ENCODE assay signal across 1 cellular context in the genomic region with DNA sequence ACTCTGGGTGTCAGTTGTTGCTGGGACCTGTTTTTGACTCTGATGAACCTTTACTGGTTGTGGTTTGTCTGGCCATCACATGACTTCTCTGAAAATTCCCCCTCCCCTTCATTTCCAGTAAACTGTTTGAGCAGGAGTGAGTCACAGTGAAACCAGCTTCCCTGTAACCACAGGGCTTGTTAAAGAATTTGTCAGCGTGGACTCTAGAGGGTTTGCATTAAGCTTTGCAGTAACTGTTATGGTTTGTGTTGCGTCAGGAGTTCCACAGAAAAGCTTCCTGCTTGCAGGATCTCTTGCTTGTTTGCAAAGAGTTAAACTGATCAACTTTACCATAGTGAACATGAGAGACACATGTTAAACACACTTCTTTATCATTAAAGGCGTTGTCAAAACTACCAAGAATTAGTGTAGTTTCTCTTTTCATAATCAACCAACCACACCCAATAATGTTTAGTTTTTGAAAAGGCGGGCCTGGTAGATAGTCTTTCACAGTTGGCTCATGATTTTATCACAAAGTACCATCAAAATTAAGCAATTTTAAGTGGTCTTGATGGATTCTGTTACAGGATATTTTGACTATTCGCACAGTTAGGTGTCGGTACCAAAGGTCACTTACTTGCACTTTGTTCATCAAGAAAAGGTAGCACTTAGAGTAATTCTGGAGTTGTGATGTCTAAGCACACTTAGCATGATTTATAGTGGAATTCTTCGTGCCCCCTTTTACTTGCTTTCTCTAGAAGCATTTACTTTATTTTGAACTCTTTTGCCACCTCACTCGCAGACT.
A peak's percentile ranks its signal among the peaks of the same experiment; 100 is the strongest.
TF ChIP-seq lines count a peak whose summit lies in the region.

No MANE protein-coding gene starts in this region.

TF ChIP-seq in K562, 482 proteins besides CTCF, POLR2A, EP300 and RAD21 (continued from another document and continues in another):
- peak in 1 of 3 experiments; percentile 80; a peak in 3 of 6 replicates for TF ChIP-seq ZBTB11 (CRISPR knock-in tag; IDR thresholded peaks at IDR 0.05)
- no peak for TF ChIP-seq CBX2 (IDR thresholded peaks at IDR 0.05; ENCODE audit: insufficient read depth, low read length, poor library complexity, severe bottlenecking)
- no peak for TF ChIP-seq FOXO4 (CRISPR knock-in tag; IDR thresholded peaks at IDR 0.05)
- no peak for TF ChIP-seq MECOM (CRISPR knock-in tag; IDR thresholded peaks at IDR 0.05)
- TF ChIP-seq CHCHD3 (CRISPR knock-in tag; IDR thresholded peaks at IDR 0.05) = no peak
- TF ChIP-seq HDAC8 (tag; IDR thresholded peaks at IDR 0.05) = no peak
- TF ChIP-seq, protein P1, sequence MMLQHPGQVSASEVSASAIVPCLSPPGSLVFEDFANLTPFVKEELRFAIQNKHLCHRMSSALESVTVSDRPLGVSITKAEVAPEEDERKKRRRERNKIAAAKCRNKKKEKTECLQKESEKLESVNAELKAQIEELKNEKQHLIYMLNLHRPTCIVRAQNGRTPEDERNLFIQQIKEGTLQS (IDR thresholded peaks at IDR 0.05) = peak; percentile 95
- TF ChIP-seq, protein P1 (CRISPR knock-in tag; conservative IDR thresholded peaks at IDR 0.05) = no peak; the same call in 1 of the 2 replicates
- no peak for TF ChIP-seq E2F4 (CRISPR knock-in tag; IDR thresholded peaks at IDR 0.05; ENCODE audit: low read depth)
- peak; percentile 44 for TF ChIP-seq SMAD1 (IDR thresholded peaks at IDR 0.05; ENCODE audit: low read depth, low read length, partially characterized antibody)
- TF ChIP-seq ZNF589 (CRISPR knock-in tag; IDR thresholded peaks at IDR 0.05; ENCODE audit: low read depth) = peak; percentile 70
- TF ChIP-seq, protein P2, sequence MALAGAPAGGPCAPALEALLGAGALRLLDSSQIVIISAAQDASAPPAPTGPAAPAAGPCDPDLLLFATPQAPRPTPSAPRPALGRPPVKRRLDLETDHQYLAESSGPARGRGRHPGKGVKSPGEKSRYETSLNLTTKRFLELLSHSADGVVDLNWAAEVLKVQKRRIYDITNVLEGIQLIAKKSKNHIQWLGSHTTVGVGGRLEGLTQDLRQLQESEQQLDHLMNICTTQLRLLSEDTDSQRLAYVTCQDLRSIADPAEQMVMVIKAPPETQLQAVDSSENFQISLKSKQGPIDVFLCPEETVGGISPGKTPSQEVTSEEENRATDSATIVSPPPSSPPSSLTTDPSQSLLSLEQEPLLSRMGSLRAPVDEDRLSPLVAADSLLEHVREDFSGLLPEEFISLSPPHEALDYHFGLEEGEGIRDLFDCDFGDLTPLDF (CRISPR knock-in tag; IDR thresholded peaks at IDR 0.05) = no peak
- no peak for TF ChIP-seq E2F3 (CRISPR knock-in tag; IDR thresholded peaks at IDR 0.05)
- TF ChIP-seq HMBOX1 (IDR thresholded peaks at IDR 0.05) = peak; percentile 100
- TF ChIP-seq HDAC1 (IDR thresholded peaks at IDR 0.05) = peak in 1 of 2 experiments; percentile 78; a peak in 3 of 4 replicates
- TF ChIP-seq ZSCAN32 (CRISPR knock-in tag; IDR thresholded peaks at IDR 0.05) = no peak
- no peak for TF ChIP-seq ZNF408 (CRISPR knock-in tag; IDR thresholded peaks at IDR 0.05; ENCODE audit: low read depth)
- TF ChIP-seq, protein P3, sequence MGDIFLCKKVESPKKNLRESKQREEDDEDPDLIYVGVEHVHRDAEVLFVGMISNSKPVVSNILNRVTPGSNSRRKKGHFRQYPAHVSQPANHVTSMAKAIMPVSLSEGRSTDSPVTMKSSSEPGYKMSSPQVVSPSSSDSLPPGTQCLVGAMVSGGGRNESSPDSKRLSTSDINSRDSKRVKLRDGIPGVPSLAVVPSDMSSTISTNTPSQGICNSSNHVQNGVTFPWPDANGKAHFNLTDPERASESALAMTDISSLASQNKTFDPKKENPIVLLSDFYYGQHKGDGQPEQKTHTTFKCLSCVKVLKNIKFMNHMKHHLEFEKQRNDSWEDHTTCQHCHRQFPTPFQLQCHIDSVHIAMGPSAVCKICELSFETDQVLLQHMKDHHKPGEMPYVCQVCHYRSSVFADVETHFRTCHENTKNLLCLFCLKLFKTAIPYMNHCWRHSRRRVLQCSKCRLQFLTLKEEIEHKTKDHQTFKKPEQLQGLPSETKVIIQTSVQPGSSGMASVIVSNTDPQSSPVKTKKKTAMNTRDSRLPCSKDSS (IDR thresholded peaks at IDR 0.05; ENCODE audit: low read depth, partially characterized antibody) = no peak
- TF ChIP-seq FUS (optimal IDR thresholded peaks at IDR 0.05; ENCODE audit: low read depth, low read length) = no peak
- no peak for TF ChIP-seq TGIF2 (CRISPR knock-in tag; IDR thresholded peaks at IDR 0.05)
- TF ChIP-seq, protein P4, sequence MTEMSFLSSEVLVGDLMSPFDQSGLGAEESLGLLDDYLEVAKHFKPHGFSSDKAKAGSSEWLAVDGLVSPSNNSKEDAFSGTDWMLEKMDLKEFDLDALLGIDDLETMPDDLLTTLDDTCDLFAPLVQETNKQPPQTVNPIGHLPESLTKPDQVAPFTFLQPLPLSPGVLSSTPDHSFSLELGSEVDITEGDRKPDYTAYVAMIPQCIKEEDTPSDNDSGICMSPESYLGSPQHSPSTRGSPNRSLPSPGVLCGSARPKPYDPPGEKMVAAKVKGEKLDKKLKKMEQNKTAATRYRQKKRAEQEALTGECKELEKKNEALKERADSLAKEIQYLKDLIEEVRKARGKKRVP (CRISPR knock-in tag; IDR thresholded peaks at IDR 0.05) = peak; percentile 73
- no peak for TF ChIP-seq ZNF354B (CRISPR knock-in tag; IDR thresholded peaks at IDR 0.05)
- TF ChIP-seq NR4A1 (CRISPR knock-in tag; IDR thresholded peaks at IDR 0.05) = no peak
- no peak for TF ChIP-seq NR4A1 (tag; IDR thresholded peaks at IDR 0.05)
- TF ChIP-seq ZFP30 (CRISPR knock-in tag; IDR thresholded peaks at IDR 0.05; ENCODE audit: borderline replicate concordance) = no peak
- peak; percentile 44; the same call in 1 of the 2 replicates for TF ChIP-seq ZNF384 (IDR thresholded peaks at IDR 0.05; ENCODE audit: low read depth, low read length)
- TF ChIP-seq SMARCC2 (IDR thresholded peaks at IDR 0.05; ENCODE audit: low read depth) = peak; percentile 78
- TF ChIP-seq NONO (IDR thresholded peaks at IDR 0.05; ENCODE audit: low read depth in 2 of 2, low read length in 1 of 2) = no peak
- TF ChIP-seq SREBF2 (CRISPR knock-in tag; IDR thresholded peaks at IDR 0.05) = no peak
- no peak for TF ChIP-seq ZNF785 (CRISPR knock-in tag; IDR thresholded peaks at IDR 0.05)
- TF ChIP-seq, protein P5, sequence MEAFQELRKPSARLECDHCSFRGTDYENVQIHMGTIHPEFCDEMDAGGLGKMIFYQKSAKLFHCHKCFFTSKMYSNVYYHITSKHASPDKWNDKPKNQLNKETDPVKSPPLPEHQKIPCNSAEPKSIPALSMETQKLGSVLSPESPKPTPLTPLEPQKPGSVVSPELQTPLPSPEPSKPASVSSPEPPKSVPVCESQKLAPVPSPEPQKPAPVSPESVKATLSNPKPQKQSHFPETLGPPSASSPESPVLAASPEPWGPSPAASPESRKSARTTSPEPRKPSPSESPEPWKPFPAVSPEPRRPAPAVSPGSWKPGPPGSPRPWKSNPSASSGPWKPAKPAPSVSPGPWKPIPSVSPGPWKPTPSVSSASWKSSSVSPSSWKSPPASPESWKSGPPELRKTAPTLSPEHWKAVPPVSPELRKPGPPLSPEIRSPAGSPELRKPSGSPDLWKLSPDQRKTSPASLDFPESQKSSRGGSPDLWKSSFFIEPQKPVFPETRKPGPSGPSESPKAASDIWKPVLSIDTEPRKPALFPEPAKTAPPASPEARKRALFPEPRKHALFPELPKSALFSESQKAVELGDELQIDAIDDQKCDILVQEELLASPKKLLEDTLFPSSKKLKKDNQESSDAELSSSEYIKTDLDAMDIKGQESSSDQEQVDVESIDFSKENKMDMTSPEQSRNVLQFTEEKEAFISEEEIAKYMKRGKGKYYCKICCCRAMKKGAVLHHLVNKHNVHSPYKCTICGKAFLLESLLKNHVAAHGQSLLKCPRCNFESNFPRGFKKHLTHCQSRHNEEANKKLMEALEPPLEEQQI (IDR thresholded peaks at IDR 0.05) = peak; percentile 79; the same call in 1 of the 2 replicates
- peak; percentile 97 for TF ChIP-seq JUN (IDR thresholded peaks at IDR 0.05; ENCODE audit: borderline replicate concordance, low read depth, low read length)
- TF ChIP-seq JUN (CRISPR knock-in tag; IDR thresholded peaks at IDR 0.05; ENCODE audit: borderline replicate concordance) = peak; percentile 86; the same call in 1 of the 2 replicates
- TF ChIP-seq ZNF140 (CRISPR knock-in tag; IDR thresholded peaks at IDR 0.05) = no peak
- no peak for TF ChIP-seq SMARCB1 (IDR thresholded peaks at IDR 0.05; ENCODE audit: insufficient read length, low read depth)
- TF ChIP-seq ZZZ3 (IDR thresholded peaks at IDR 0.05) = no peak
- no peak for TF ChIP-seq GABPB2 (CRISPR knock-in tag; conservative IDR thresholded peaks at IDR 0.05)
- TF ChIP-seq, protein P6, sequence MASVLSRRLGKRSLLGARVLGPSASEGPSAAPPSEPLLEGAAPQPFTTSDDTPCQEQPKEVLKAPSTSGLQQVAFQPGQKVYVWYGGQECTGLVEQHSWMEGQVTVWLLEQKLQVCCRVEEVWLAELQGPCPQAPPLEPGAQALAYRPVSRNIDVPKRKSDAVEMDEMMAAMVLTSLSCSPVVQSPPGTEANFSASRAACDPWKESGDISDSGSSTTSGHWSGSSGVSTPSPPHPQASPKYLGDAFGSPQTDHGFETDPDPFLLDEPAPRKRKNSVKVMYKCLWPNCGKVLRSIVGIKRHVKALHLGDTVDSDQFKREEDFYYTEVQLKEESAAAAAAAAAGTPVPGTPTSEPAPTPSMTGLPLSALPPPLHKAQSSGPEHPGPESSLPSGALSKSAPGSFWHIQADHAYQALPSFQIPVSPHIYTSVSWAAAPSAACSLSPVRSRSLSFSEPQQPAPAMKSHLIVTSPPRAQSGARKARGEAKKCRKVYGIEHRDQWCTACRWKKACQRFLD (CRISPR knock-in tag; IDR thresholded peaks at IDR 0.05) = peak; percentile 72
- peak; percentile 68 for TF ChIP-seq HDAC3 (IDR thresholded peaks at IDR 0.05; ENCODE audit: borderline replicate concordance, partially characterized antibody)
- no peak for TF ChIP-seq SRSF1 (IDR thresholded peaks at IDR 0.05; ENCODE audit: low read depth, low read length)
- no peak for TF ChIP-seq RNF219 (CRISPR knock-in tag; IDR thresholded peaks at IDR 0.05)
